Comparison of ENCODE assay signal across 8 cellular contexts in the genomic region with DNA sequence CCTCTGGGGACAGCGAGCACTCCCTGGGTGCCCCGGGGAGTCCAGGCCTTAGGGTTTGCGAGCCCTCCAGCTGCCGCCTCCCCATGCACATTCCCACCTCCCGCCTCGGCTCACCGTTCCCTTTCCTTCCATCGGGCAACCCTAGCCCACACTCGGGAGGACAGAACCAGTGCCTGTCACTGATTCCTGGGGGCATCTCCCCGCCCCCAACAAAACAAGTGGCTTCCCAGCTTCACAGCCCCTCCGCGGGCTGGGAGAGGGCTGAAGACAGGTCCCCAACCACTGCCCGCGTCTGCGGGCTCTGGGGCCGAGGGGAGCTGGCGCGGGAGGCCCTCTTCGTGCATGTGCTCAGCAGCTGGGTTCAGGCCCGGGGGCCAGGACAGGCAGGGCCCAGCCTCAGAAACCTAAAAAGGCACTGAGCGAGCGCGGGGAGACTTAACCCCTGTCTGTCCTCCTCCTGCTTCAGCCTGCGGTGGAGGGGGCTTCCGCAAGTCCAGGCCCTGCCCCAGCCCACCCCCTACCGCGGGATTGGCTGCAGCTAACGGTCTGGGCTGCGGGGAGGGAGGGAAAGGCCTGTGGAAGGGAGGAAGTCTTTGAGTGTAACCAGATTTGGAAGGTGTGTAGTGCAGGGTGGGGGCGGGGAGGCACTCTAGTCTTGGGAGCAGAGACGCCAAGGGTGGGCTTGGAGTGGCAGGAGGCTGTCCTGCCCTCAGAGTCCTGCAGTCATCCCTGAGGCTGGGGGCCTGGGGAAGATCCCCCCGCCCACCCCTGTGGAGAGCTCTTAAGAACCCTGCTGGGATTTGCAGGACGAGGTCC. TPM values are rescaled to one million over a fixed set of nuclear protein-coding genes. Genes with fewer than 3 reads are reported as not detected.
DNase-seq lines count a peak whose midpoint lies in the region; ATAC-seq, FAIRE-seq and TF ChIP-seq lines count a peak whose summit lies in the region.

No MANE protein-coding gene starts in this region.

- H3K4me3 Mint-ChIP-seq in HFFc6 = peak overlapping the region; percentile 96

- H3K27ac ChIP-seq in A549 (peak overlapping the region in 1 of 2 experiments; percentile 50; a peak in 4 of 6 replicates), angular gyrus (ENCODE audit: low read depth, low read length) (peak overlapping the region; percentile 97), kidney (ENCODE audit: low read depth in 2 of 2, low read length in 2 of 2) (no peak overlapping the region), suprapubic skin (no peak overlapping the region)

- intact Hi-C loops in kidney (cut with DNase I) = no loop called here

- WGBS in A549 (ENCODE audit: missing lambda C conversion rate) = 94% methylated on average over 22 of the region's 33 CpGs
- 24% methylated on average over 9 of the region's 33 CpGs for WGBS in suprapubic skin

- POLR2A ChIA-PET in A549 (lab: Yijun Ruan, JAX) = no interaction called here

- peaks cover 26% of the 10 kb centered on the region for H3K36me3 Mint-ChIP-seq in HFFc6 (ENCODE audit: low read depth)

- no peak for TF ChIP-seq RAD21 in A549 (conservative IDR thresholded peaks at IDR 0.05 in 1 of 2, IDR thresholded peaks at IDR 0.05 in 1 of 2)

- peaks cover 20% of the 10 kb centered on the region for H3K27me3 ChIP-seq in suprapubic skin

- TF ChIP-seq CTCF in A549 (IDR thresholded peaks at IDR 0.05) (no peak), HFFc6 (IDR thresholded peaks at IDR 0.05) (no peak), kidney (IDR thresholded peaks at IDR 0.05; ENCODE audit: borderline replicate concordance, extremely low read depth, insufficient read depth) (no peak), suprapubic skin (IDR thresholded peaks at IDR 0.05) (no peak)

- H3K9me3 ChIP-seq in A549 = no peaks in the 10 kb centered on the region
- no peaks in the 10 kb centered on the region for H3K9me3 ChIP-seq in kidney (ENCODE audit: control insufficient read depth in 1 of 2, low read length in 2 of 2)
- H3K9me3 ChIP-seq in suprapubic skin = no peaks in the 10 kb centered on the region

- TF ChIP-seq EP300 in A549 (IDR thresholded peaks at IDR 0.05) (no peak), suprapubic skin (IDR thresholded peaks at IDR 0.05) (no peak)

- ATAC-seq in A549 (no peak), HG02938 (IDR thresholded peaks at IDR 0.05; ENCODE audit: unreplicated experiment) (no peak), GM18517 (IDR thresholded peaks at IDR 0.05; ENCODE audit: unreplicated experiment) (no peak)

- no peak for DNase-seq in A549 (ENCODE audit: low read depth in 1 of 2, low spot score in 1 of 2)
- no peak for DNase-seq in HFFc6
- DNase-seq in kidney = peak; percentile 70
- DNase-seq in suprapubic skin (ENCODE audit: low spot score in 2 of 2) = peak in 1 of 2 donors; percentile 70
- DNase-seq in NCI-H2029 (lab: John Stamatoyannopoulos, UW) = no peak

- peaks cover 66% of the 10 kb centered on the region for H3K4me1 Mint-ChIP-seq in HFFc6 (ENCODE audit: low read depth)

- H3K9ac ChIP-seq in kidney (ENCODE audit: low read length in 2 of 2) = no peak overlapping the region

- H3K4me1 ChIP-seq in A549 (peaks cover 53% of the 10 kb centered on the region), kidney (ENCODE audit: control insufficient read depth in 1 of 2, insufficient read depth in 1 of 2, low read depth in 1 of 2, low read length in 2 of 2) (peaks cover 0 to 6% of the 10 kb centered on the region in 2 donors), suprapubic skin (peaks cover 50% of the 10 kb centered on the region)

- FAIRE-seq in A549 (lab: Jason Lieb, UNC) = no peak
- no peak for FAIRE-seq in kidney (lab: Jason Lieb, UNC)

- H3K9me3 Mint-ChIP-seq in HFFc6 = no peaks in the 10 kb centered on the region

- H3K27ac Mint-ChIP-seq in HFFc6 = peak overlapping the region; percentile 87

- H3K27me3 Mint-ChIP-seq in HFFc6 (ENCODE audit: insufficient read depth) = peaks cover 13% of the 10 kb centered on the region

- H3K36me3 ChIP-seq in kidney (ENCODE audit: control insufficient read depth in 1 of 2, insufficient read depth in 2 of 2, low read length in 2 of 2) (no peaks in the 10 kb centered on the region), suprapubic skin (no peaks in the 10 kb centered on the region)

- TF ChIP-seq POLR2A in A549 (IDR thresholded peaks at IDR 0.05; ENCODE audit: low read length) (no peak), suprapubic skin (IDR thresholded peaks at IDR 0.05) (no peak)

- peak overlapping the region; percentile 24; the same call in 2 of the 3 replicates for H3K4me2 ChIP-seq in A549

- CTCF ChIA-PET in A549 (lab: Yijun Ruan, JAX) = interaction anchor here (0.6 to 5.6 kb wide), 5 partner anchors 11 to 52 kb away, joined by 3 to 22 read pairs (median 5); no protein-coding TSS in a partner anchor

- H3K4me3 ChIP-seq in A549 (no peak overlapping the region), kidney (ENCODE audit: low read length in 2 of 2) (no peak overlapping the region), suprapubic skin (peak overlapping the region; percentile 50)

TF ChIP-seq in A549, 52 proteins besides CTCF, POLR2A, EP300 and RAD21 (continues in another document):
- TF ChIP-seq NFE2L2 (conservative IDR thresholded peaks at IDR 0.05; ENCODE audit: low read length) (no peak), CBX8 (IDR thresholded peaks at IDR 0.05) (no peak), POLR2AphosphoS2 (conservative IDR thresholded peaks at IDR 0.05; ENCODE audit: low read length) (no peak)
- TF ChIP-seq, protein P1, sequence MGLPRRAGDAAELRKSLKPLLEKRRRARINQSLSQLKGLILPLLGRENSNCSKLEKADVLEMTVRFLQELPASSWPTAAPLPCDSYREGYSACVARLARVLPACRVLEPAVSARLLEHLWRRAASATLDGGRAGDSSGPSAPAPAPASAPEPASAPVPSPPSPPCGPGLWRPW (IDR thresholded peaks at IDR 0.05) = no peak

RNA-seq across cellular contexts. Expression of gene FLNC, which starts 1.2 kb away (rescaled TPM):
- polyA plus RNA-seq in A549 (2011; rRNA removed) (0.43 and 0.60 TPM in 2 replicates), A549 (2017; fragmentation: RNase III; extraction: RNeasy Plus Mini Kit Qiagen cat#74134 plus additional on column Dnase treatment) (3.2 to 3.4 TPM (median 3.4 TPM) in 3 replicates), kidney (ENCODE audit: insufficient read depth, low read depth, low replicate concordance) (2.8 TPM)
- 0.70 and 1.1 TPM in 2 replicates for polyA plus RNA-seq in A549 (2012; cell fraction: cytosol; rRNA removed)
- polyA plus RNA-seq in A549 (2012; cell fraction: nucleus; rRNA removed) = 2.1 and 2.7 TPM in 2 replicates
- 1.7 and 3.0 TPM in 2 replicates for polyA minus RNA-seq in A549 (2011; rRNA and poly(A)+ RNA removed)
- 100 to 1,000 TPM; 492 to 540 (median 512) TPM for total RNA-seq in HFFc6 (2021; fragmentation: NEBNext Ultra II Directional; extraction: Animal tissue kit (Norgen Biotek cat#: 25700))
- total RNA-seq in kidney (12.2 TPM), suprapubic skin (1 to 10 TPM; 3.8 to 5.1 (median 4.3) TPM)

RNA-seq across cellular contexts. Expression of gene ATP6V1F, which starts 31.3 kb away (rescaled TPM):
- polyA plus RNA-seq in A549 (2011; rRNA removed) (155 and 180 TPM in 2 replicates), A549 (2017; fragmentation: RNase III; extraction: RNeasy Plus Mini Kit Qiagen cat#74134 plus additional on column Dnase treatment) (201 to 230 TPM (median 229 TPM) in 3 replicates), kidney (ENCODE audit: insufficient read depth, low read depth, low replicate concordance) (684 TPM)
- 386 and 423 TPM in 2 replicates for polyA plus RNA-seq in A549 (2012; cell fraction: cytosol; rRNA removed)
- 183 and 192 TPM in 2 replicates for polyA plus RNA-seq in A549 (2012; cell fraction: nucleus; rRNA removed)
- 46.3 and 46.9 TPM in 2 replicates for polyA minus RNA-seq in A549 (2011; rRNA and poly(A)+ RNA removed)
- 100 to 1,000 TPM; 179 to 212 (median 193) TPM for total RNA-seq in HFFc6 (2021; fragmentation: NEBNext Ultra II Directional; extraction: Animal tissue kit (Norgen Biotek cat#: 25700))
- total RNA-seq in kidney (161 TPM), suprapubic skin (100 to 1,000 TPM in 3 of 4 donors, 10 to 100 TPM in 1; 78.4 to 165 (median 148) TPM)

RNA-seq across cellular contexts. Expression of gene CCDC136, which starts 39.6 kb away (rescaled TPM):
- polyA plus RNA-seq in A549 (2011; rRNA removed) (5.4 and 5.6 TPM in 2 replicates), A549 (2017; fragmentation: RNase III; extraction: RNeasy Plus Mini Kit Qiagen cat#74134 plus additional on column Dnase treatment) (3.6 to 7.3 TPM (median 4.7 TPM) in 3 replicates), kidney (ENCODE audit: insufficient read depth, low read depth, low replicate concordance) (1.4 TPM)
- polyA plus RNA-seq in A549 (2012; cell fraction: cytosol; rRNA removed) = 1.7 and 1.8 TPM in 2 replicates
- polyA plus RNA-seq in A549 (2012; cell fraction: nucleus; rRNA removed) = 4.9 and 5.3 TPM in 2 replicates
- 5.0 and 6.4 TPM in 2 replicates for polyA minus RNA-seq in A549 (2011; rRNA and poly(A)+ RNA removed)
- total RNA-seq in HFFc6 (2021; fragmentation: NEBNext Ultra II Directional; extraction: Animal tissue kit (Norgen Biotek cat#: 25700)) = 10 to 100 TPM in 4 of 6 experiments, 1 to 10 TPM in 2; 7.4 to 16.5 (median 13.7) TPM
- total RNA-seq in kidney (4.2 TPM), suprapubic skin (1 to 10 TPM in 3 of 4 donors, under 1 TPM in 1; 0.95 to 4.8 (median 2.1) TPM)

RNA-seq across cellular contexts. Expression of gene OPN1SW, which starts 55.8 kb away (rescaled TPM):
- polyA plus RNA-seq in A549 (2011; rRNA removed) (not detected in 2 replicates), A549 (2017; fragmentation: RNase III; extraction: RNeasy Plus Mini Kit Qiagen cat#74134 plus additional on column Dnase treatment) (not detected in 3 replicates), kidney (ENCODE audit: insufficient read depth, low read depth, low replicate concordance) (not detected)
- polyA plus RNA-seq in A549 (2012; cell fraction: cytosol; rRNA removed) = not detected in 2 replicates
- not detected in 2 replicates for polyA plus RNA-seq in A549 (2012; cell fraction: nucleus; rRNA removed)
- not detected in 2 replicates for polyA minus RNA-seq in A549 (2011; rRNA and poly(A)+ RNA removed)
- not detected for total RNA-seq in HFFc6 (2021; fragmentation: NEBNext Ultra II Directional; extraction: Animal tissue kit (Norgen Biotek cat#: 25700))
- total RNA-seq in kidney (not detected), suprapubic skin (not detected)

Comparison
In these comparisons a context has a peak if more than half of its experiments do, and no peak if none do; other contexts are left out.
1. RNA of gene FLNC, which starts 1.2 kb away (total RNA-seq): 492 to 540 TPM in HFFc6; 12.2 TPM in kidney (single experiment) and 3.8 to 5.1 TPM in suprapubic skin; every median in the first group is over 10 times any median in the second.